Comparison of ENCODE assay signal across 1 cellular context in the genomic region with DNA sequence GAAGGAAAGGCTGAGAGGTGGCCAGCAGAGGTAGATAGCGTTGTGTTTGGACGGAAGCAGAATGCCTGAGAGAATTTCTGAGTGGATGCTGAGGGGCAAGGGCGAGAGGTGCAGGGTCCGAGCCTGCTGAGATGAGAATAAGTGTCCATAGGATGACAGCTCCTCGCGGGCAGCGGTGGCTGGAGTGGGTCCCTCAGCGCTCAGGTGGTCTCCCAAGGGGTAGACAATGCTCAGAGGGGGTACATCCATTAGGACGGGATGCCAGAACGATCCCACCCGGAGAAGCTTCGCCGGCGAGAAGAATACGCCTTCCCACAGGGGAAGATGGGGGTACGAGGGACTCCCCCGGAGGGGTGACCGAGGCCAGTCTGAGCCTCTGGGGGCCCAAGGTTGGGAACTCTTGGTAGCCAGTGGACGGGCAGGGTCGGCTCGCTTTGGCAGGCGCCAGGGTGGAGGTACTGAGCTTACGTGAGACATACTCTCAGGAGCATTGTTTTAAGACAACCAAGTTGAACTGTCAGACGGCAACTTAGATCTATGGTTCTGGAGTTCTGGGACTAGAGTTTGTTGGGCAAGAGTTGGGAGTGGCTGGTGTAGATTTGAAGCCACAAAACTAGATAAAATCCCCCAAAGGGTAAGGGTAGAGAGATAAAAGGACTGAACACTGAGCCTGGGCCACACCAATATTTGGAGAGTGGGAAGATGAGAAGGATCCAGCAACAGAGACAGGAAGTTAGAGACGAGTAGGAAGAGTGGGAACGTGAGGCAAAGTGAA.
TF ChIP-seq lines count a peak whose summit lies in the region.

No MANE protein-coding gene starts in this region.

TF ChIP-seq in GM12878, 131 proteins besides CTCF, POLR2A, EP300 and RAD21:
- no peak for TF ChIP-seq PAX8 (IDR thresholded peaks at IDR 0.05)
- no peak for TF ChIP-seq MYB (IDR thresholded peaks at IDR 0.05; ENCODE audit: borderline replicate concordance, low read depth, low read length)
- no peak for TF ChIP-seq BMI1 (IDR thresholded peaks at IDR 0.05; ENCODE audit: borderline replicate concordance)
- no peak for TF ChIP-seq TBL1XR1 (IDR thresholded peaks at IDR 0.05; ENCODE audit: low read depth, low read length)
- TF ChIP-seq SUPT20H (IDR thresholded peaks at IDR 0.05; ENCODE audit: borderline replicate concordance, control insufficient read depth, low read depth, low read length) = no peak
- TF ChIP-seq NR2F1 (conservative IDR thresholded peaks at IDR 0.05) = no peak
- TF ChIP-seq GATAD2B (conservative IDR thresholded peaks at IDR 0.05; ENCODE audit: low read depth) = no peak
- TF ChIP-seq RELA (IDR thresholded peaks at IDR 0.05; ENCODE audit: borderline replicate concordance, partially characterized antibody) = no peak
- no peak for TF ChIP-seq NR2C1 (IDR thresholded peaks at IDR 0.05)
- no peak for TF ChIP-seq POU2F2 (IDR thresholded peaks at IDR 0.05; ENCODE audit: borderline replicate concordance, low read depth, low read length)
- no peak for TF ChIP-seq ASH2L (IDR thresholded peaks at IDR 0.05; ENCODE audit: borderline replicate concordance, low read depth)
